ENCODE assay signal across 3 cellular contexts in genomic region chr3:20739814-20740213, GRCh38.
TF ChIP-seq lines count a peak whose summit lies in the region.

No MANE protein-coding gene starts in this region.

TF ChIP-seq in liver, 16 proteins besides CTCF, POLR2A, EP300 and RAD21 (continued from another document):
- TF ChIP-seq, protein P1, sequence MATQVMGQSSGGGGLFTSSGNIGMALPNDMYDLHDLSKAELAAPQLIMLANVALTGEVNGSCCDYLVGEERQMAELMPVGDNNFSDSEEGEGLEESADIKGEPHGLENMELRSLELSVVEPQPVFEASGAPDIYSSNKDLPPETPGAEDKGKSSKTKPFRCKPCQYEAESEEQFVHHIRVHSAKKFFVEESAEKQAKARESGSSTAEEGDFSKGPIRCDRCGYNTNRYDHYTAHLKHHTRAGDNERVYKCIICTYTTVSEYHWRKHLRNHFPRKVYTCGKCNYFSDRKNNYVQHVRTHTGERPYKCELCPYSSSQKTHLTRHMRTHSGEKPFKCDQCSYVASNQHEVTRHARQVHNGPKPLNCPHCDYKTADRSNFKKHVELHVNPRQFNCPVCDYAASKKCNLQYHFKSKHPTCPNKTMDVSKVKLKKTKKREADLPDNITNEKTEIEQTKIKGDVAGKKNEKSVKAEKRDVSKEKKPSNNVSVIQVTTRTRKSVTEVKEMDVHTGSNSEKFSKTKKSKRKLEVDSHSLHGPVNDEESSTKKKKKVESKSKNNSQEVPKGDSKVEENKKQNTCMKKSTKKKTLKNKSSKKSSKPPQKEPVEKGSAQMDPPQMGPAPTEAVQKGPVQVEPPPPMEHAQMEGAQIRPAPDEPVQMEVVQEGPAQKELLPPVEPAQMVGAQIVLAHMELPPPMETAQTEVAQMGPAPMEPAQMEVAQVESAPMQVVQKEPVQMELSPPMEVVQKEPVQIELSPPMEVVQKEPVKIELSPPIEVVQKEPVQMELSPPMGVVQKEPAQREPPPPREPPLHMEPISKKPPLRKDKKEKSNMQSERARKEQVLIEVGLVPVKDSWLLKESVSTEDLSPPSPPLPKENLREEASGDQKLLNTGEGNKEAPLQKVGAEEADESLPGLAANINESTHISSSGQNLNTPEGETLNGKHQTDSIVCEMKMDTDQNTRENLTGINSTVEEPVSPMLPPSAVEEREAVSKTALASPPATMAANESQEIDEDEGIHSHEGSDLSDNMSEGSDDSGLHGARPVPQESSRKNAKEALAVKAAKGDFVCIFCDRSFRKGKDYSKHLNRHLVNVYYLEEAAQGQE (IDR thresholded peaks at IDR 0.05) = no peak
- TF ChIP-seq, protein P2, sequence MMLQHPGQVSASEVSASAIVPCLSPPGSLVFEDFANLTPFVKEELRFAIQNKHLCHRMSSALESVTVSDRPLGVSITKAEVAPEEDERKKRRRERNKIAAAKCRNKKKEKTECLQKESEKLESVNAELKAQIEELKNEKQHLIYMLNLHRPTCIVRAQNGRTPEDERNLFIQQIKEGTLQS (IDR thresholded peaks at IDR 0.05) = no peak
- TF ChIP-seq RXRA (IDR thresholded peaks at IDR 0.05) = peak; percentile 39 to 50

TF ChIP-seq in HepG2, 621 proteins besides CTCF, POLR2A, EP300 and RAD21 (continued from another document):
- TF ChIP-seq UBTF (CRISPR knock-in tag; IDR thresholded peaks at IDR 0.05) = no peak
- TF ChIP-seq SCMH1 (CRISPR knock-in tag; IDR thresholded peaks at IDR 0.05; ENCODE audit: borderline replicate concordance) = no peak

TF ChIP-seq in SK-N-SH, 30 proteins besides CTCF, POLR2A, EP300 and RAD21:
- TF ChIP-seq, protein P3, sequence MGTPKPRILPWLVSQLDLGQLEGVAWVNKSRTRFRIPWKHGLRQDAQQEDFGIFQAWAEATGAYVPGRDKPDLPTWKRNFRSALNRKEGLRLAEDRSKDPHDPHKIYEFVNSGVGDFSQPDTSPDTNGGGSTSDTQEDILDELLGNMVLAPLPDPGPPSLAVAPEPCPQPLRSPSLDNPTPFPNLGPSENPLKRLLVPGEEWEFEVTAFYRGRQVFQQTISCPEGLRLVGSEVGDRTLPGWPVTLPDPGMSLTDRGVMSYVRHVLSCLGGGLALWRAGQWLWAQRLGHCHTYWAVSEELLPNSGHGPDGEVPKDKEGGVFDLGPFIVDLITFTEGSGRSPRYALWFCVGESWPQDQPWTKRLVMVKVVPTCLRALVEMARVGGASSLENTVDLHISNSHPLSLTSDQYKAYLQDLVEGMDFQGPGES (IDR thresholded peaks at IDR 0.05; ENCODE audit: low read depth, low read length) = no peak
- TF ChIP-seq GATA2 (CRISPR knock-in tag; IDR thresholded peaks at IDR 0.05) = no peak
- no peak for TF ChIP-seq JUND (IDR thresholded peaks at IDR 0.05)
- peak; percentile 26; the same call in 1 of the 2 replicates for TF ChIP-seq SMC3 (IDR thresholded peaks at IDR 0.05; ENCODE audit: low read depth, low read length)
- TF ChIP-seq TAF1 (IDR thresholded peaks at IDR 0.05; ENCODE audit: borderline replicate concordance, low read depth, low read length) = no peak
- no peak for TF ChIP-seq NRF1 (IDR thresholded peaks at IDR 0.05; ENCODE audit: low read depth, low read length)
